1 cellular context compared by ENCODE assay signal in genomic region chr6:10694302-10695085, GRCh38.
TF ChIP-seq lines count a peak whose summit lies in the region.

Gene C6orf52 (minus strand): TSS chr6:10694616. CDS start chr6:10687550, 7,066 bp downstream.
Gene PAK1IP1 (plus strand): TSS chr6:10694972. CDS start chr6:10694986, 14 bp downstream.

TF ChIP-seq in HEK293, 187 proteins besides CTCF, POLR2A, EP300 and RAD21 (continued from another document):
- 0 out of 2 replicates have a peak, but pooled peaks have one; percentile 52 for TF ChIP-seq ELK4 (IDR thresholded peaks at IDR 0.05; ENCODE audit: borderline replicate concordance, low read depth, low read length)
- peak; percentile 50; the same call in 1 of the 2 replicates for TF ChIP-seq ZNF76 (tag by site-specific recombination; IDR thresholded peaks at IDR 0.05; ENCODE audit: borderline replicate concordance, low read depth)
- TF ChIP-seq ZNF548 (tag by site-specific recombination; IDR thresholded peaks at IDR 0.05) = no peak
- peak; percentile 62; the same call in 1 of the 2 replicates for TF ChIP-seq INSM2 (tag by site-specific recombination; IDR thresholded peaks at IDR 0.05)
- peak; percentile 95 for TF ChIP-seq ZNF639 (tag by site-specific recombination; IDR thresholded peaks at IDR 0.05)
- TF ChIP-seq ZNF785 (tag by site-specific recombination; IDR thresholded peaks at IDR 0.05) = no peak
- peak; percentile 72 for TF ChIP-seq ZNF561 (tag by site-specific recombination; IDR thresholded peaks at IDR 0.05; ENCODE audit: borderline replicate concordance)
- TF ChIP-seq ZNF398 (tag by site-specific recombination; IDR thresholded peaks at IDR 0.05) = no peak
- TF ChIP-seq ZNF660 (tag by site-specific recombination; IDR thresholded peaks at IDR 0.05) = peak; percentile 91
- TF ChIP-seq ZNF629 (tag by site-specific recombination; IDR thresholded peaks at IDR 0.05) = peak; percentile 97
- peak; percentile 59 for TF ChIP-seq KLF1 (tag by site-specific recombination; IDR thresholded peaks at IDR 0.05)
- no peak for TF ChIP-seq ZFHX2 (tag by site-specific recombination; conservative IDR thresholded peaks at IDR 0.05)
- TF ChIP-seq ZNF366 (tag by site-specific recombination; conservative IDR thresholded peaks at IDR 0.05) = peak; percentile 69; the same call in 1 of the 2 replicates
- peak; percentile 67; the same call in 1 of the 2 replicates for TF ChIP-seq ZBTB44 (tag by site-specific recombination; IDR thresholded peaks at IDR 0.05)
- TF ChIP-seq ZNF513 (tag by site-specific recombination; IDR thresholded peaks at IDR 0.05) = no peak
- TF ChIP-seq ZBTB21 (tag by site-specific recombination; IDR thresholded peaks at IDR 0.05) = peak; percentile 93
- TF ChIP-seq ZNF664 (tag by site-specific recombination; IDR thresholded peaks at IDR 0.05) = peak; percentile 31; the same call in 1 of the 2 replicates
- TF ChIP-seq ZSCAN18 (tag by site-specific recombination; IDR thresholded peaks at IDR 0.05) = peak; percentile 53; the same call in 1 of the 2 replicates
- TF ChIP-seq ZNF169 (tag by site-specific recombination; IDR thresholded peaks at IDR 0.05) = no peak
- no peak for TF ChIP-seq ZNF112 (tag by site-specific recombination; IDR thresholded peaks at IDR 0.05)
- peak; percentile 97 for TF ChIP-seq ZBTB17 (tag by site-specific recombination; IDR thresholded peaks at IDR 0.05)
- peak; percentile 100 for TF ChIP-seq ZBTB48 (tag by site-specific recombination; IDR thresholded peaks at IDR 0.05)
